In the genomic region with DNA sequence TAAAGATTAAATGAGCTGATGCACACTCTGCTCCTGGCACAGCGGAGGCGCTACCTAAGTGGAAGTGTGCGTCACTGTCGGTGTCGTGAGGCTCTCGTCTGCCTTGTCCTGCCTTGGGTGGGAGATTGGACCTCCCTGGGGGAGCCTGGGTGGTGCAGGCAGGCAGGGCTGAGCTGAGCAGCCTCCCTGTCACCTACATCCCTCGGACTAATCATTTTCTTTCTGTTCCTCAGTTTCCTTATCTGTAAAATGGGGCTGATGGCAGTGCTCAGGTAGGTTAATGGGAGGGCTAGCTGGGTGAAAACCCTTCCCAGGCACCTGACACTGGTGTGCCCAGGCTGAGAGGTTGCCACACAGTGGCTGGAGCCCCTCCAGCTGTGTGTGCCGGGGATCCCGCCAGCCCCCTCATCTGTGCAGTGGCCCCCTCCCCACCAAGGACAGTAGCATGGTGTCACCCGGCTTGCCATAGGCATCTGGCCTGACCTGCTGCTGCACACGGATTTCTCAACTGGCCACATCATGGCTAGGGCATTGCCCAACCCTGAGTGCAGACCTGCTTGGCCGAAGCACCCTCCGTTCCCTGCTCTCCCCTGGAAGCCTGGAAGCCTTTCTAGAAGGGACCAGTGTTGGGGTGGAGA, we compare ENCODE assay signal across 16 cellular contexts. TPM values are rescaled to one million over a fixed set of nuclear protein-coding genes. Genes with fewer than 3 reads are reported as not detected.
A peak's percentile ranks its signal among the peaks of the same experiment; 100 is the strongest.
DNase-seq lines count a peak whose midpoint lies in the region; ATAC-seq and TF ChIP-seq lines count a peak whose summit lies in the region.
"Had no signal": no experiment of that assay in that cellular context is flagged by ENCODE, and none has a peak within 500 bp of the region (broad histone marks: within the 10 kb centered on the region; RNA-seq: fewer than 3 reads in every experiment).

No MANE protein-coding gene starts in this region.

- peaks cover 41% of the 10 kb centered on the region for H3K36me3 Mint-ChIP-seq in T-helper 2 cell treated with Interferon-gamma antibody and Interleukin-4, amounts not matched to agents 5 μg/mL and 100 μg/mL, for 36 hours (ENCODE audit: low read depth)
- H3K36me3 Mint-ChIP-seq in CD8-positive, alpha-beta memory T cell, result peaks cover 0 to 35% (median 2%) of the 10 kb centered on the region in 3 donors
- peaks cover 31% of the 10 kb centered on the region for H3K36me3 Mint-ChIP-seq in activated naive CD8-positive, alpha-beta T cell treated with anti-CD3 and anti-CD28 coated beads for 36 hours
- no peaks in the 10 kb centered on the region for H3K36me3 Mint-ChIP-seq in natural killer cell
- H3K36me3 Mint-ChIP-seq: brain had no signal

- peaks cover 80% of the 10 kb centered on the region for H3K4me1 ChIP-seq in CD8-positive, alpha-beta memory T cell (ENCODE audit: insufficient read depth, low read length)

- no peak overlapping the region for H3K27ac ChIP-seq in CD8-positive, alpha-beta memory T cell (ENCODE audit: low read depth, low read length)
- H3K27ac ChIP-seq: VCaP had no signal

- H3K4me3 Mint-ChIP-seq in T-helper 2 cell treated with Interferon-gamma antibody and Interleukin-4, amounts not matched to agents 5 μg/mL and 100 μg/mL, for 36 hours, result peak overlapping the region; percentile 42
- peak overlapping the region; percentile 16 to 98 (median 95) for H3K4me3 Mint-ChIP-seq in CD8-positive, alpha-beta memory T cell
- H3K4me3 Mint-ChIP-seq in activated naive CD8-positive, alpha-beta T cell treated with anti-CD3 and anti-CD28 coated beads for 36 hours, result peak overlapping the region; percentile 29
- peak overlapping the region; percentile 88 for H3K4me3 Mint-ChIP-seq in natural killer cell
- H3K4me3 Mint-ChIP-seq: brain had no signal

- POLR2A ChIA-PET in CD8-positive, alpha-beta memory T cell (lab: Charles Lee), result no interaction called here

- H3K27ac Mint-ChIP-seq in T-helper 2 cell treated with Interferon-gamma antibody and Interleukin-4, amounts not matched to agents 5 μg/mL and 100 μg/mL, for 36 hours, result no peak overlapping the region
- H3K27ac Mint-ChIP-seq in CD8-positive, alpha-beta memory T cell, result peak overlapping the region; percentile 23 to 99 (median 98)
- peak overlapping the region; percentile 82 for H3K27ac Mint-ChIP-seq in activated naive CD8-positive, alpha-beta T cell treated with anti-CD3 and anti-CD28 coated beads for 36 hours
- peak overlapping the region; percentile 91 to 99 for H3K27ac Mint-ChIP-seq in natural killer cell
- H3K27ac Mint-ChIP-seq: brain had no signal

- CTCF ChIA-PET in CD8-positive, alpha-beta memory T cell (lab: Charles Lee), result interaction anchor here (0.9 to 6.9 kb wide), 3 partner anchors 13 to 57 kb away, joined by 3 to 48 read pairs (median 40); no protein-coding TSS in a partner anchor

- no peaks in the 10 kb centered on the region for H3K9me3 Mint-ChIP-seq in T-helper 2 cell treated with Interferon-gamma antibody and Interleukin-4, amounts not matched to agents 5 μg/mL and 100 μg/mL, for 36 hours
- H3K9me3 Mint-ChIP-seq in CD8-positive, alpha-beta memory T cell, result no peaks in the 10 kb centered on the region
- H3K9me3 Mint-ChIP-seq in activated naive CD8-positive, alpha-beta T cell treated with anti-CD3 and anti-CD28 coated beads for 36 hours, result no peaks in the 10 kb centered on the region
- no peaks in the 10 kb centered on the region for H3K9me3 Mint-ChIP-seq in natural killer cell

- H3K27me3 ChIP-seq in CD8-positive, alpha-beta memory T cell (ENCODE audit: insufficient read depth, low read length, poor library complexity, severe bottlenecking), result no peaks in the 10 kb centered on the region

- no peaks in the 10 kb centered on the region for H3K9me3 ChIP-seq in CD8-positive, alpha-beta memory T cell (ENCODE audit: low read length)

- H3K27me3 Mint-ChIP-seq in T-helper 2 cell treated with Interferon-gamma antibody and Interleukin-4, amounts not matched to agents 5 μg/mL and 100 μg/mL, for 36 hours (ENCODE audit: low read depth), result no peaks in the 10 kb centered on the region
- H3K27me3 Mint-ChIP-seq in CD8-positive, alpha-beta memory T cell, result no peaks in the 10 kb centered on the region
- no peaks in the 10 kb centered on the region for H3K27me3 Mint-ChIP-seq in activated naive CD8-positive, alpha-beta T cell treated with anti-CD3 and anti-CD28 coated beads for 36 hours
- H3K27me3 Mint-ChIP-seq in natural killer cell (ENCODE audit: low read depth in 2 of 2), result no peaks in the 10 kb centered on the region

- TF ChIP-seq CTCF in natural killer cell (IDR thresholded peaks at IDR 0.05), result no peak

- H3K4me3 ChIP-seq in CD8-positive, alpha-beta memory T cell (ENCODE audit: low read length), result no peak overlapping the region

- peaks cover 60% of the 10 kb centered on the region for H3K4me1 Mint-ChIP-seq in T-helper 2 cell treated with Interferon-gamma antibody and Interleukin-4, amounts not matched to agents 5 μg/mL and 100 μg/mL, for 36 hours (ENCODE audit: low read depth)
- H3K4me1 Mint-ChIP-seq in CD8-positive, alpha-beta memory T cell, result peaks cover 81 to 94% (median 84%) of the 10 kb centered on the region in 3 donors
- H3K4me1 Mint-ChIP-seq in activated naive CD8-positive, alpha-beta T cell treated with anti-CD3 and anti-CD28 coated beads for 36 hours, result peaks cover 75% of the 10 kb centered on the region
- peaks cover 78 to 95% of the 10 kb centered on the region in 2 donors for H3K4me1 Mint-ChIP-seq in natural killer cell

- intact Hi-C loops in natural killer cell (cut with micrococcal nuclease), result no loop called here

- DNase-seq in T-helper 2 cell treated with Interferon-gamma antibody and Interleukin-4, amounts not matched to agents 5 μg/mL and 100 μg/mL, for 36 hours (ENCODE audit: low spot score), result no peak
- DNase-seq in T-helper 2 cell, result no peak
- peak in 1 of 5 donors; percentile 37 for DNase-seq in CD8-positive, alpha-beta memory T cell
- DNase-seq in activated naive CD8-positive, alpha-beta T cell treated with anti-CD3 and anti-CD28 coated beads for 36 hours, result no peak
- DNase-seq in natural killer cell, result no peak
- no peak for DNase-seq in T-helper 9 cell
- DNase-seq: effector CD4-positive, alpha-beta T cell; Kasumi-1; NCI-H1930; NCI-H82; SHP77 treated with DMSO at 0.1 percent for 48 hours; substantia nigra had no signal

- ATAC-seq in natural killer cell (no peak), GM21515 (IDR thresholded peaks at IDR 0.05; ENCODE audit: unreplicated experiment) (no peak), HG03565 (IDR thresholded peaks at IDR 0.05; ENCODE audit: unreplicated experiment) (no peak)

- no peaks in the 10 kb centered on the region for H3K36me3 ChIP-seq in CD8-positive, alpha-beta memory T cell (ENCODE audit: insufficient read depth, low read length)

RNA-seq across cellular contexts. Expression of a gene that starts 4.3 kb away (rescaled TPM):
- 10 to 100 TPM; 76.6 to 83.4 TPM for total RNA-seq in CD8-positive, alpha-beta memory T cell
- 88.1 TPM for polyA plus RNA-seq in CD8-positive, alpha-beta memory T cell
- total RNA-seq in activated naive CD8-positive, alpha-beta T cell treated with anti-CD3 and anti-CD28 coated beads for 36 hours, result 10 to 100 TPM; 72.3 to 73.1 TPM
- 100 to 1,000 TPM; 479 to 591 (median 512) TPM for total RNA-seq in natural killer cell

Comparison
In these comparisons a context has a peak if more than half of its experiments do, and no peak if none do; other contexts are left out.
1. H3K4me3 Mint-ChIP-seq: peak in every context shown above with its lines; median percentile 95 in CD8-positive, alpha-beta memory T cell; 88 in natural killer cell; 42 in T-helper 2 cell treated with Interferon-gamma antibody and Interleukin-4, amounts not matched to agents 5 μg/mL and 100 μg/mL, for 36 hours; 29 in activated naive CD8-positive, alpha-beta T cell treated with anti-CD3 and anti-CD28 coated beads for 36 hours.
2. RNA of a gene that starts 4.3 kb away (total RNA-seq): 479 to 591 TPM in natural killer cell; 76.6 to 83.4 TPM in CD8-positive, alpha-beta memory T cell and 72.3 to 73.1 TPM in activated naive CD8-positive, alpha-beta T cell treated with anti-CD3 and anti-CD28 coated beads for 36 hours; every median in the first group is over 4 times any median in the second.